In the genomic region with DNA sequence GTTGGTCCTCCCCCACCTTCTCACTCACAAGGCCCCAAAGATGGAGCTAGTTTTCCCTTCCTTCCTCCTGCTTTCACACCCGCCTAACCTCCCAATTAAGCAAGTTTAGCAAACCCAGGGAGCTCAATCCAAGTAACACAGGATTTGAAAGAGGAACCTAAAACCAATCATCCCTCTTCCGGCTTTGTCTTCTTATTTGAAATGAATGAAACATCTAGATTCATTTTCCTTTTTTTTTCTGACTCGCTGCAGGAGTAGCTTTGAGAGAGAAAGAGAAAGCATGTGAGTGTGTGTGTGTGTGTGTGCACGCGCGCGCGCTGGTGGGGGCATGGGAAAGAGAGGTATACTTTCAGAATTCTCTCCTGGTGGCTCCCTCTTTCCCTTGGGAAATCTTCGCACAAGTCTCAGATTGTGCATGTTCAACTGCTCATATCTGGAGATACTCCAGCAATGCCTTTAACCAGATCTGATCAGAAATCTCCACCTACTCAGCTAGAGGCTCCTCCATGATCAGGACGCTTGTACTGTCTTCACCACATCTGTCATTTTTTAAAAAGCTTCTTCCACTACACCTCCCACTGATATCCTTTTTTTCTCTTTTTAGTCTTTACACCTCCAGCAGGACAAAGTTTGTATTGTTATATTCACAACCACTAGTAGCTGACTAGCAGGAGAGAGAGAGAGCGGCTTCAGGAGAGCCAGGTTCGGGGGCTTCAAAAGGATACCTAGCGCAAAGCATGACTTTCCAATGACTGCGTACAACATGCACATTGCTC, we compare ENCODE assay signal across 8 cellular contexts. TPM values are rescaled to one million over a fixed set of nuclear protein-coding genes. Genes with fewer than 3 reads are reported as not detected.
DNase-seq lines count a peak whose midpoint lies in the region; ATAC-seq and TF ChIP-seq lines count a peak whose summit lies in the region.

No MANE protein-coding gene starts in this region.

- DNase-seq in stimulated activated naive CD8-positive, alpha-beta T cell treated with anti-CD3 and anti-CD28 coated beads, Interleukin-15, Interleukin-2, amounts not matched to agents 100 U/mL and 50 U/mL, for 24 hours, result no peak
- DNase-seq in RWPE1 (ENCODE audit: low spot score) (no peak), fibroblast of mammary gland (ENCODE audit: low read depth) (peak; percentile 50), osteoblast (ENCODE audit: insufficient read length, low spot score, missing footprints) (peak; percentile 84)

- peak overlapping the region; percentile 81 for H3K4me3 Mint-ChIP-seq in stimulated activated naive CD8-positive, alpha-beta T cell treated with anti-CD3 and anti-CD28 coated beads, Interleukin-15, Interleukin-2, amounts not matched to agents 100 ng/mL and 50 ng/mL, for 24 hours

- TF ChIP-seq CTCF in RWPE1 (conservative IDR thresholded peaks at IDR 0.05; ENCODE audit: low read depth), result no peak
- TF ChIP-seq CTCF in fibroblast of mammary gland (conservative IDR thresholded peaks at IDR 0.05; ENCODE audit: control insufficient read depth, insufficient read depth, low read depth, low read length), result no peak
- TF ChIP-seq CTCF in osteoblast (IDR thresholded peaks at IDR 0.05; ENCODE audit: extremely low read depth, low read depth, low read length), result peak; percentile 19

- peak overlapping the region; percentile 74; the same call in 1 of the 2 replicates for H3K27ac ChIP-seq in RWPE1
- H3K27ac ChIP-seq in osteoblast (ENCODE audit: low read depth, low read length), result peak overlapping the region; percentile 74

- no peaks in the 10 kb centered on the region for H3K9me3 Mint-ChIP-seq in stimulated activated naive CD8-positive, alpha-beta T cell treated with anti-CD3 and anti-CD28 coated beads, Interleukin-15, Interleukin-2, amounts not matched to agents 100 ng/mL and 50 ng/mL, for 24 hours

- CTCF ChIA-PET in RWPE1 (lab: Yijun Ruan, JAX), result interaction anchor here (0.7 kb wide), 1 partner anchor 165 kb away, joined by 3 read pairs; no protein-coding TSS in a partner anchor

- peak overlapping the region; percentile 93 for H3K4me2 ChIP-seq in osteoblast (ENCODE audit: insufficient read depth, low read length)

- peaks cover 54% of the 10 kb centered on the region for H3K79me2 ChIP-seq in osteoblast (ENCODE audit: insufficient read depth, low read length)

- peaks cover 15% of the 10 kb centered on the region for H3K4me1 ChIP-seq in osteoblast (ENCODE audit: insufficient read depth, low read length)

- no peaks in the 10 kb centered on the region for H3K27me3 ChIP-seq in osteoblast (ENCODE audit: insufficient read depth, low read length)

- H3K36me3 ChIP-seq in osteoblast (ENCODE audit: insufficient read depth, low read length), result no peaks in the 10 kb centered on the region

- H2AFZ ChIP-seq in osteoblast (ENCODE audit: low read length), result peak overlapping the region; percentile 83

- no peak overlapping the region for H3K27ac Mint-ChIP-seq in stimulated activated naive CD8-positive, alpha-beta T cell treated with anti-CD3 and anti-CD28 coated beads, Interleukin-15, Interleukin-2, amounts not matched to agents 100 ng/mL and 50 ng/mL, for 24 hours

- no peaks in the 10 kb centered on the region for H3K36me3 Mint-ChIP-seq in stimulated activated naive CD8-positive, alpha-beta T cell treated with anti-CD3 and anti-CD28 coated beads, Interleukin-15, Interleukin-2, amounts not matched to agents 100 ng/mL and 50 ng/mL, for 24 hours (ENCODE audit: low read depth)

- H3K4me3 ChIP-seq in fibroblast of mammary gland (ENCODE audit: control insufficient read depth, low read depth, low read length), result peak overlapping the region; percentile 91
- H3K4me3 ChIP-seq in osteoblast (ENCODE audit: insufficient read depth, low read length), result peak overlapping the region; percentile 85

- POLR2A ChIA-PET in RWPE1 (lab: Yijun Ruan, JAX; ENCODE audit: low non-redundant PET), result interaction anchor here (0.6 kb wide), 1 partner anchor 698 kb away, joined by 3 read pairs; no protein-coding TSS in a partner anchor

- ATAC-seq in stimulated activated naive CD8-positive, alpha-beta T cell treated with anti-CD3 and anti-CD28 coated beads, Interleukin-15, Interleukin-2, amounts not matched to agents 100 U/mL and 50 U/mL, for 24 hours, result no peak
- ATAC-seq in GM21423 (IDR thresholded peaks at IDR 0.05; ENCODE audit: unreplicated experiment) (no peak), GM21367 (IDR thresholded peaks at IDR 0.05; ENCODE audit: unreplicated experiment) (no peak), GM19452 (IDR thresholded peaks at IDR 0.05; ENCODE audit: unreplicated experiment) (no peak)

- no peaks in the 10 kb centered on the region for H4K20me1 ChIP-seq in osteoblast (ENCODE audit: insufficient read depth, low read length)

- H3K4me1 Mint-ChIP-seq in stimulated activated naive CD8-positive, alpha-beta T cell treated with anti-CD3 and anti-CD28 coated beads, Interleukin-15, Interleukin-2, amounts not matched to agents 100 ng/mL and 50 ng/mL, for 24 hours (ENCODE audit: low read depth), result peaks cover 15% of the 10 kb centered on the region

- H3K9me3 ChIP-seq in osteoblast (ENCODE audit: low read depth, low read length), result no peaks in the 10 kb centered on the region

- H3K27me3 Mint-ChIP-seq in stimulated activated naive CD8-positive, alpha-beta T cell treated with anti-CD3 and anti-CD28 coated beads, Interleukin-15, Interleukin-2, amounts not matched to agents 100 ng/mL and 50 ng/mL, for 24 hours, result peaks cover 51% of the 10 kb centered on the region

RNA-seq across cellular contexts. Expression of a gene that starts 1.6 kb away (rescaled TPM):
- 77.2 and 82.9 TPM in 2 replicates for total RNA-seq in osteoblast

Comparison
In these comparisons a context has a peak if more than half of its experiments do, and no peak if none do; other contexts are left out.
1. DNase-seq: peak in fibroblast of mammary gland (single experiment) and osteoblast (single experiment); none in stimulated activated naive CD8-positive, alpha-beta T cell treated with anti-CD3 and anti-CD28 coated beads, Interleukin-15, Interleukin-2, amounts not matched to agents 100 U/mL and 50 U/mL, for 24 hours (single experiment) and RWPE1 (single experiment).